In the genomic region with DNA sequence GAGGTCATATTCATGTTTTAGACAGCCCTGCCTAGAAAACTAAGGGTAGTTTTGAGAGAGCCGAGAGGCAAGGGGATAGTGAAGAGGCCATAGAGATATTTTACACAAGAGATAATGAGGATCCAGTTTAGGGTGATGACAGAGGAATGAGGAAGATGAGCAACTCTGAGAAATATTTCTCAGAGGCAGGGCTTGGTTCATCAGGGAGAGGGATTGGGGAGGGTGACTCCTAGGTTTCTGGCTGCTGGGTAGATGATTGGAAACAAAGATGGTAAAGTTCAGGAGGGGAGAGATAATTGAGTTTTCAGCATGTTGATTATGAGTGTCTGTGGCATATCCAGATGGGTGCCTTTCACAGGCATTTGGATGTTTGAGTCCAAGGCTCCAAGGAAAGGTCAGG, we compare ENCODE assay signal across 13 cellular contexts. TPM values are rescaled to one million over a fixed set of nuclear protein-coding genes. Genes with fewer than 3 reads are reported as not detected.
DNase-seq lines count a peak whose midpoint lies in the region; ATAC-seq and TF ChIP-seq lines count a peak whose summit lies in the region.
"Had no signal": no experiment of that assay in that cellular context is flagged by ENCODE, and none has a peak within 500 bp of the region (broad histone marks: within the 10 kb centered on the region; RNA-seq: fewer than 3 reads in every experiment).

No MANE protein-coding gene starts in this region.

- no peaks in the 10 kb centered on the region for H3K27me3 ChIP-seq in psoas muscle (ENCODE audit: insufficient read depth in 3 of 3, low read length in 2 of 3)
- H3K27me3 ChIP-seq: transverse colon had no signal

- H3K36me3 ChIP-seq in psoas muscle (ENCODE audit: insufficient read depth in 1 of 2, low read depth in 1 of 2), result peaks cover 0 to 17% of the 10 kb centered on the region in 2 donors

- 22 to 77% (median 52%) methylated on average over 1 of the region's 1 CpG for WGBS in psoas muscle, 3 donors

- peaks cover 33% of the 10 kb centered on the region for H3K36me3 Mint-ChIP-seq in T-helper 2 cell treated with Interferon-gamma antibody and Interleukin-4, amounts not matched to agents 5 μg/mL and 100 μg/mL, for 36 hours (ENCODE audit: low read depth)
- peaks cover 18% of the 10 kb centered on the region for H3K36me3 Mint-ChIP-seq in central memory CD8-positive, alpha-beta T cell (ENCODE audit: insufficient read depth)

- peak overlapping the region; percentile 0 for H3K4me3 Mint-ChIP-seq in T-helper 2 cell treated with Interferon-gamma antibody and Interleukin-4, amounts not matched to agents 5 μg/mL and 100 μg/mL, for 36 hours
- H3K4me3 Mint-ChIP-seq in central memory CD8-positive, alpha-beta T cell, result peak overlapping the region; percentile 7

- no peak for DNase-seq in T-helper 2 cell treated with Interferon-gamma antibody and Interleukin-4, amounts not matched to agents 5 μg/mL and 100 μg/mL, for 36 hours (ENCODE audit: low spot score)
- DNase-seq in T-helper 2 cell (no peak), NOMO-1 treated with DMSO at 0.1 percent for 48 hours (lab: John Stamatoyannopoulos, UW; ENCODE audit: unreplicated experiment) (peak; percentile 25), psoas muscle (no peak), HuH-7.5 (ENCODE audit: low spot score) (no peak), NCI-H128 (lab: John Stamatoyannopoulos, UW; ENCODE audit: unreplicated experiment) (no peak)
- no peak for DNase-seq in central memory CD8-positive, alpha-beta T cell (ENCODE audit: low spot score in 2 of 2)
- DNase-seq: 8988T, kidney, transverse colon had no signal

- H3K9me3 Mint-ChIP-seq in T-helper 2 cell treated with Interferon-gamma antibody and Interleukin-4, amounts not matched to agents 5 μg/mL and 100 μg/mL, for 36 hours, result no peaks in the 10 kb centered on the region
- no peaks in the 10 kb centered on the region for H3K9me3 Mint-ChIP-seq in central memory CD8-positive, alpha-beta T cell

- no peaks in the 10 kb centered on the region for H3K9me3 ChIP-seq in psoas muscle
- H3K9me3 ChIP-seq: transverse colon had no signal

- peaks cover 57% of the 10 kb centered on the region for H3K4me1 Mint-ChIP-seq in T-helper 2 cell treated with Interferon-gamma antibody and Interleukin-4, amounts not matched to agents 5 μg/mL and 100 μg/mL, for 36 hours (ENCODE audit: low read depth)
- H3K4me1 Mint-ChIP-seq in central memory CD8-positive, alpha-beta T cell, result peaks cover 71% of the 10 kb centered on the region

- H3K27ac Mint-ChIP-seq in T-helper 2 cell treated with Interferon-gamma antibody and Interleukin-4, amounts not matched to agents 5 μg/mL and 100 μg/mL, for 36 hours, result peak overlapping the region; percentile 55
- peak overlapping the region; percentile 60 for H3K27ac Mint-ChIP-seq in central memory CD8-positive, alpha-beta T cell (ENCODE audit: low read depth)

- intact Hi-C loops in psoas muscle (cut with DNase I), result no loop called here

- ATAC-seq in central memory CD8-positive, alpha-beta T cell (replicated peaks; ENCODE audit: extremely low read depth, poor library complexity, severe bottlenecking), result no peak
- ATAC-seq in psoas muscle (peak; percentile 25 to 45 (median 38)), GM21447 (IDR thresholded peaks at IDR 0.05; ENCODE audit: unreplicated experiment) (no peak)

- H3K27ac ChIP-seq in psoas muscle, result no peak overlapping the region
- H3K27ac ChIP-seq: KMS-11, parathyroid adenoma, transverse colon had no signal

- no peaks in the 10 kb centered on the region for H3K27me3 Mint-ChIP-seq in T-helper 2 cell treated with Interferon-gamma antibody and Interleukin-4, amounts not matched to agents 5 μg/mL and 100 μg/mL, for 36 hours (ENCODE audit: low read depth)
- H3K27me3 Mint-ChIP-seq in central memory CD8-positive, alpha-beta T cell, result no peaks in the 10 kb centered on the region

- no peak for TF ChIP-seq CTCF in psoas muscle (IDR thresholded peaks at IDR 0.05)

- H3K4me3 ChIP-seq in psoas muscle, result no peak overlapping the region
- H3K4me3 ChIP-seq: transverse colon had no signal

- peaks cover 60% of the 10 kb centered on the region for H3K4me1 ChIP-seq in psoas muscle

RNA-seq across cellular contexts. Expression of a gene that starts 7.3 kb away (rescaled TPM):
- 100 to 1,000 TPM; 163 to 212 (median 180) TPM for total RNA-seq in psoas muscle
- polyA plus RNA-seq in psoas muscle, result 100 to 1,000 TPM; 193 to 243 (median 240) TPM

RNA-seq across cellular contexts. Expression of a gene that starts 21.6 kb away (rescaled TPM):
- 1,000 to 10,000 TPM in 3 of 4 donors, 100 to 1,000 TPM in 1; 995 to 3,547 (median 2,203) TPM for total RNA-seq in psoas muscle
- polyA plus RNA-seq in psoas muscle, result 1,000 to 10,000 TPM in 2 of 3 donors, 100 to 1,000 TPM in 1; 957 to 3,920 (median 1,327) TPM

RNA-seq across cellular contexts. Expression of a gene that starts 49.5 kb away (rescaled TPM):
- total RNA-seq in psoas muscle, result 100 to 1,000 TPM; 388 to 842 (median 567) TPM
- 100 to 1,000 TPM in 2 of 3 donors, 10 to 100 TPM in 1; 54.8 to 209 (median 117) TPM for polyA plus RNA-seq in psoas muscle

Comparison
In these comparisons a context has a peak if more than half of its experiments do, and no peak if none do; other contexts are left out.
1. ATAC-seq: peak in psoas muscle (4 of 4); none in central memory CD8-positive, alpha-beta T cell (single experiment) and GM21447 (single experiment).